Comparison of ENCODE assay signal across 11 cellular contexts in genomic region chr10:109899578-109900355, GRCh38. TPM values are rescaled to one million over a fixed set of nuclear protein-coding genes. Genes with fewer than 3 reads are reported as not detected.
DNase-seq lines count a peak whose midpoint lies in the region; ATAC-seq and TF ChIP-seq lines count a peak whose summit lies in the region.
"Had no signal": no experiment of that assay in that cellular context is flagged by ENCODE, and none has a peak within 500 bp of the region (broad histone marks: within the 10 kb centered on the region; RNA-seq: fewer than 3 reads in every experiment).

No MANE protein-coding gene starts in this region.

- 56 to 79% (median 65%) methylated on average over 8 of the region's 8 CpGs for WGBS in psoas muscle, 3 donors

- CTCF ChIA-PET in activated CD4-positive, alpha-beta T cell treated with anti-CD3 and anti-CD28 coated beads, Interleukin-2, amount 10 ng/mL, durations not matched to agents 7 days and 5 days (lab: Charles Lee), result interaction anchor here (1.2 to 2.0 kb wide), 2 partner anchors 11 to 12 kb away, joined by 3 to 9 read pairs; no protein-coding TSS in a partner anchor

- H3K9ac ChIP-seq in adipocyte (ENCODE audit: low read length), result peak overlapping the region; percentile 24

- intact Hi-C loops in psoas muscle (cut with DNase I), result no loop called here

- H3K9me3 Mint-ChIP-seq in CD4-positive, CD25-positive, alpha-beta regulatory T cell, result no peaks in the 10 kb centered on the region
- peaks cover 3% of the 10 kb centered on the region for H3K9me3 Mint-ChIP-seq in activated CD4-positive, alpha-beta T cell treated with anti-CD3 and anti-CD28 coated beads, Interleukin-2, amount 10 ng/mL, durations not matched to agents 7 days and 5 days
- H3K9me3 Mint-ChIP-seq: CD4-positive, alpha-beta T cell had no signal

- no peak overlapping the region for H3K4me3 Mint-ChIP-seq in CD4-positive, CD25-positive, alpha-beta regulatory T cell
- H3K4me3 Mint-ChIP-seq in activated CD4-positive, alpha-beta T cell treated with anti-CD3 and anti-CD28 coated beads, Interleukin-2, amount 10 ng/mL, durations not matched to agents 7 days and 5 days, result no peak overlapping the region
- H3K4me3 Mint-ChIP-seq: CD4-positive, alpha-beta T cell had no signal

- no peak overlapping the region for H3K27ac ChIP-seq in CD4-positive, CD25-positive, alpha-beta regulatory T cell (ENCODE audit: insufficient read depth, low read length, poor library complexity, severe bottlenecking)
- peak overlapping the region; percentile 59 for H3K27ac ChIP-seq in psoas muscle

- no peak for DNase-seq in CD4-positive, CD25-positive, alpha-beta regulatory T cell
- DNase-seq in adipocyte (ENCODE audit: low read depth) (peak; percentile 56), fibroblast of villous mesenchyme (ENCODE audit: low read depth) (peak; percentile 71), psoas muscle (no peak), SKM-1 treated with dmso at 0.1 percent for 144 hours (lab: John Stamatoyannopoulos, UW; ENCODE audit: unreplicated experiment) (no peak), inferior parietal cortex (ENCODE audit: extremely low spot score) (no peak), SHP77 (lab: John Stamatoyannopoulos, UW) (no peak)
- no peak for DNase-seq in activated CD4-positive, alpha-beta T cell treated with anti-CD3 and anti-CD28 coated beads, Interleukin-2, amount 10 ng/mL, durations not matched to agents 7 days and 5 days
- DNase-seq: activated gamma-delta T cell; CD4-positive, alpha-beta T cell; NCI-H2171 treated with DMSO at 0.1 percent for 48 hours had no signal

- no peak for ATAC-seq in CD4-positive, CD25-positive, alpha-beta regulatory T cell (ENCODE audit: low read depth in 2 of 2)
- peak in 3 of 4 donors; percentile 20 to 51 (median 42) for ATAC-seq in psoas muscle

- H3K36me3 Mint-ChIP-seq in CD4-positive, CD25-positive, alpha-beta regulatory T cell, result peaks cover 38% of the 10 kb centered on the region
- H3K36me3 Mint-ChIP-seq in activated CD4-positive, alpha-beta T cell treated with anti-CD3 and anti-CD28 coated beads, Interleukin-2, amount 10 ng/mL, durations not matched to agents 7 days and 5 days (ENCODE audit: low read depth), result peaks cover 75% of the 10 kb centered on the region

- no peaks in the 10 kb centered on the region for H3K9me3 ChIP-seq in CD4-positive, CD25-positive, alpha-beta regulatory T cell (ENCODE audit: control insufficient read depth in 2 of 2, low read length in 2 of 2)
- H3K9me3 ChIP-seq in adipocyte (ENCODE audit: control insufficient read depth, low read length), result no peaks in the 10 kb centered on the region
- H3K9me3 ChIP-seq in psoas muscle, result no peaks in the 10 kb centered on the region

- peaks cover 4% of the 10 kb centered on the region for H3K36me3 ChIP-seq in CD4-positive, CD25-positive, alpha-beta regulatory T cell (ENCODE audit: control insufficient read depth, insufficient read depth, low read length)
- no peaks in the 10 kb centered on the region for H3K36me3 ChIP-seq in adipocyte (ENCODE audit: control insufficient read depth, insufficient read depth, low read length, severe bottlenecking)
- H3K36me3 ChIP-seq in psoas muscle (ENCODE audit: insufficient read depth in 1 of 2, low read depth in 1 of 2), result no peaks in the 10 kb centered on the region

- POLR2A ChIA-PET in activated CD4-positive, alpha-beta T cell treated with anti-CD3 and anti-CD28 coated beads, Interleukin-2, amount 10 ng/mL, durations not matched to agents 7 days and 5 days (lab: Charles Lee), result no interaction called here

- peaks cover 19 to 50% (median 34%) of the 10 kb centered on the region in 4 donors for H3K4me1 Mint-ChIP-seq in CD4-positive, CD25-positive, alpha-beta regulatory T cell
- H3K4me1 Mint-ChIP-seq in activated CD4-positive, alpha-beta T cell treated with anti-CD3 and anti-CD28 coated beads, Interleukin-2, amount 10 ng/mL, durations not matched to agents 7 days and 5 days, result peaks cover 58% of the 10 kb centered on the region

- H3K4me1 ChIP-seq in CD4-positive, CD25-positive, alpha-beta regulatory T cell (ENCODE audit: control insufficient read depth, insufficient read depth, low read length, poor library complexity, severe bottlenecking), result no peaks in the 10 kb centered on the region
- H3K4me1 ChIP-seq in adipocyte (ENCODE audit: control insufficient read depth, insufficient read depth, low read length) (peaks cover 78% of the 10 kb centered on the region), psoas muscle (peaks cover 68% of the 10 kb centered on the region)

- TF ChIP-seq CTCF in fibroblast of villous mesenchyme (IDR thresholded peaks at IDR 0.05; ENCODE audit: insufficient read depth, low read depth, low read length), result no peak
- TF ChIP-seq CTCF in psoas muscle (IDR thresholded peaks at IDR 0.05), result no peak

- H3K4me3 ChIP-seq in CD4-positive, CD25-positive, alpha-beta regulatory T cell (ENCODE audit: low read depth, low read length), result no peak overlapping the region
- H3K4me3 ChIP-seq in adipocyte (ENCODE audit: low read length), result peak overlapping the region; percentile 61
- H3K4me3 ChIP-seq in fibroblast of villous mesenchyme (ENCODE audit: low read depth, low read length), result no peak overlapping the region
- no peak overlapping the region for H3K4me3 ChIP-seq in psoas muscle

- H3K27me3 ChIP-seq in CD4-positive, CD25-positive, alpha-beta regulatory T cell (ENCODE audit: control insufficient read depth, insufficient read depth, low read length), result no peaks in the 10 kb centered on the region
- H3K27me3 ChIP-seq in adipocyte (replicated peaks; ENCODE audit: control insufficient read depth, insufficient read depth, low read length) (no peaks in the 10 kb centered on the region), psoas muscle (ENCODE audit: insufficient read depth in 3 of 3, low read length in 2 of 3) (no peaks in the 10 kb centered on the region)

- H3K27ac Mint-ChIP-seq in CD4-positive, CD25-positive, alpha-beta regulatory T cell, result peak overlapping the region in 2 of 3 donors; percentile 4 to 13
- no peak overlapping the region for H3K27ac Mint-ChIP-seq in activated CD4-positive, alpha-beta T cell treated with anti-CD3 and anti-CD28 coated beads, Interleukin-2, amount 10 ng/mL, durations not matched to agents 7 days and 5 days
- H3K27ac Mint-ChIP-seq: CD4-positive, alpha-beta T cell had no signal

- no peaks in the 10 kb centered on the region for H3K27me3 Mint-ChIP-seq in CD4-positive, CD25-positive, alpha-beta regulatory T cell
- H3K27me3 Mint-ChIP-seq in activated CD4-positive, alpha-beta T cell treated with anti-CD3 and anti-CD28 coated beads, Interleukin-2, amount 10 ng/mL, durations not matched to agents 7 days and 5 days, result no peaks in the 10 kb centered on the region
- H3K27me3 Mint-ChIP-seq: CD4-positive, alpha-beta T cell had no signal

RNA-seq across cellular contexts. Expression of gene XPNPEP1, which starts 23.5 kb away (rescaled TPM):
- total RNA-seq in CD4-positive, CD25-positive, alpha-beta regulatory T cell, result 52.4 TPM
- polyA plus RNA-seq in CD4-positive, CD25-positive, alpha-beta regulatory T cell, result 10 to 100 TPM; 14.9 to 19.2 (median 17.8) TPM
- 86.4 and 90.8 TPM in 2 replicates for total RNA-seq in fibroblast of villous mesenchyme
- total RNA-seq in psoas muscle, result 10 to 100 TPM; 34.9 to 62.3 (median 43.8) TPM
- polyA plus RNA-seq in psoas muscle, result 10 to 100 TPM; 22.6 to 37.3 (median 29.1) TPM
- total RNA-seq in activated CD4-positive, alpha-beta T cell treated with anti-CD3 and anti-CD28 coated beads, Interleukin-2, amount 10 ng/mL, durations not matched to agents 7 days and 5 days, result 10 to 100 TPM; 83.2 to 87.3 TPM

Comparison
In these comparisons a context has a peak if more than half of its experiments do, and no peak if none do; other contexts are left out.
1. ATAC-seq: peak in psoas muscle (3 of 4); none in CD4-positive, CD25-positive, alpha-beta regulatory T cell (0 of 2).
2. DNase-seq: peak in adipocyte (single experiment) and fibroblast of villous mesenchyme (single experiment); none in CD4-positive, CD25-positive, alpha-beta regulatory T cell (0 of 3), psoas muscle (0 of 2), SKM-1 treated with dmso at 0.1 percent for 144 hours (single experiment), activated CD4-positive, alpha-beta T cell treated with anti-CD3 and anti-CD28 coated beads, Interleukin-2, amount 10 ng/mL, durations not matched to agents 7 days and 5 days (single experiment), inferior parietal cortex (single experiment) and SHP77 (0 of 2).